1 cellular context compared by ENCODE assay signal in genomic region chr20:41334452-41335421, GRCh38.
TF ChIP-seq lines count a peak whose summit lies in the region.

No MANE protein-coding gene starts in this region.

TF ChIP-seq in endothelial cell of umbilical vein, 7 proteins besides CTCF, POLR2A, EP300 and RAD21 (continued from another document):
- no peak for TF ChIP-seq FOS (IDR thresholded peaks at IDR 0.05; ENCODE audit: borderline replicate concordance, insufficient read depth, low read length)
